In genomic region chr5:120150770-120151169, GRCh38 we compare ENCODE assay signal across 30 cellular contexts.
"Had no signal": no experiment of that assay in that cellular context is flagged by ENCODE, and none has a peak within 500 bp of the region (broad histone marks: within the 10 kb centered on the region; RNA-seq: fewer than 3 reads in every experiment).

No MANE protein-coding gene starts in this region.

- DNase-seq: colonic mucosa; effector CD8-positive, alpha-beta T cell; endodermal cell; foreskin fibroblast; gastrocnemius medialis; head of caudate nucleus; kidney; mucosa of descending colon; naive B cell; stimulated activated CD4-positive, alpha-beta T cell treated with anti-CD3 and anti-CD28 coated beads, Interleukin-15, amount 100 ng/mL, for 24 hours; stimulated activated CD4-positive, alpha-beta T cell treated with anti-CD3 and anti-CD28 coated beads, Interleukin-2, amount 100 ng/mL, for 48 hours; stimulated activated CD8-positive, alpha-beta memory T cell treated with anti-CD3 and anti-CD28 coated beads, Interleukin-4, amount 100 ng/mL, for 48 hours; stimulated activated naive CD4-positive, alpha-beta T cell; stimulated activated naive CD8-positive, alpha-beta T cell treated with anti-CD3 and anti-CD28 coated beads, Interleukin-15, amount 100 ng/mL, for 72 hours; transverse colon; upper lobe of right lung; uterus had no signal

- H3K27me3 Mint-ChIP-seq: dendritic cell treated with granulocyte-macrophage colony-stimulating factor and Interleukin-4, amounts not matched to agents 40 ng/mL and 50 ng/mL, for 4 days; memory B cell; naive B cell; natural killer cell treated with Interleukin-12 subunit alpha and Interleukin-12 subunit beta and Interleukin-15 and Interleukin-18, amount 100 ng/mL, for 72 hours; progenitor cell of endocrine pancreas; stimulated activated naive CD8-positive, alpha-beta T cell treated with anti-CD3 and anti-CD28 coated beads, Interleukin-15, amount 100 ng/mL, for 72 hours had no signal

- H3K4me1 Mint-ChIP-seq: endodermal cell; memory B cell; mesothelial cell of epicardium; naive B cell; neural crest cell; stimulated activated naive CD8-positive, alpha-beta T cell treated with anti-CD3 and anti-CD28 coated beads, Interleukin-15, amount 100 ng/mL, for 72 hours had no signal

- H3K27ac Mint-ChIP-seq: dendritic cell treated with granulocyte-macrophage colony-stimulating factor and Interleukin-4, amounts not matched to agents 40 ng/mL and 50 ng/mL, for 4 days; endodermal cell; memory B cell; mesothelial cell of epicardium; naive B cell; progenitor cell of endocrine pancreas; stimulated activated naive CD8-positive, alpha-beta T cell treated with anti-CD3 and anti-CD28 coated beads, Interleukin-15, amount 100 ng/mL, for 72 hours had no signal

- H3K4me3 ChIP-seq: colonic mucosa, gastrocnemius medialis, lung, mucosa of descending colon, right atrium auricular region, suprapubic skin, transverse colon, upper lobe of right lung, uterus had no signal

- H3K36me3 Mint-ChIP-seq: memory B cell, mesothelial cell of epicardium had no signal

- H3K27ac ChIP-seq: colonic mucosa, gastrocnemius medialis, neutrophil, parathyroid adenoma, right atrium auricular region, suprapubic skin, transverse colon, upper lobe of right lung, uterus had no signal

- H2AFZ ChIP-seq: parathyroid adenoma had no signal

- H3K4me1 ChIP-seq: colonic mucosa, gastrocnemius medialis, parathyroid adenoma, right atrium auricular region, suprapubic skin, transverse colon, upper lobe of right lung, uterus had no signal

- H3K27me3 ChIP-seq: colonic mucosa, gastrocnemius medialis, neutrophil, right atrium auricular region, suprapubic skin, transverse colon, upper lobe of right lung, uterus had no signal

- H3K9ac ChIP-seq: parathyroid adenoma had no signal

- H3K36me3 ChIP-seq: colonic mucosa, gastrocnemius medialis, neutrophil, right atrium auricular region, suprapubic skin, transverse colon, upper lobe of right lung, uterus had no signal

- H3K4me3 Mint-ChIP-seq: dendritic cell treated with granulocyte-macrophage colony-stimulating factor and Interleukin-4, amounts not matched to agents 40 ng/mL and 50 ng/mL, for 4 days; endodermal cell; memory B cell; mesothelial cell of epicardium; naive B cell; natural killer cell treated with Interleukin-12 subunit alpha and Interleukin-12 subunit beta and Interleukin-15 and Interleukin-18, amount 100 ng/mL, for 72 hours; neural crest cell; stimulated activated naive CD8-positive, alpha-beta T cell treated with anti-CD3 and anti-CD28 coated beads, Interleukin-15, amount 100 ng/mL, for 72 hours had no signal

- H3K9me3 ChIP-seq: colonic mucosa, gastrocnemius medialis, mucosa of descending colon, right atrium auricular region, suprapubic skin, upper lobe of right lung, uterus had no signal

- ATAC-seq: gastrocnemius medialis; left lobe of liver; mucosa of descending colon; natural killer cell treated with Interleukin-12 subunit alpha and Interleukin-12 subunit beta and Interleukin-15 and Interleukin-18, amount 100 ng/mL, for 72 hours; sciatic nerve; stimulated activated naive CD8-positive, alpha-beta T cell treated with anti-CD3 and anti-CD28 coated beads, Interleukin-15, amount 100 ng/mL, for 72 hours; upper lobe of right lung had no signal
